ENCODE assay signal across 20 cellular contexts in genomic region chr3:53426918-53427317, GRCh38.
DNase-seq lines count a peak whose midpoint lies in the region; TF ChIP-seq lines count a peak whose summit lies in the region.
"Had no signal": no experiment of that assay in that cellular context is flagged by ENCODE, and none has a peak within 500 bp of the region (broad histone marks: within the 10 kb centered on the region; RNA-seq: fewer than 3 reads in every experiment).

No MANE protein-coding gene starts in this region.

- no peaks in the 10 kb centered on the region for H3K4me1 Mint-ChIP-seq in progenitor cell of endocrine pancreas (ENCODE audit: low read depth)
- H3K4me1 Mint-ChIP-seq: stimulated activated naive CD8-positive, alpha-beta T cell treated with anti-CD3 and anti-CD28 coated beads, Interleukin-15, amount 100 ng/mL, for 72 hours had no signal

- peak; percentile 18 for TF ChIP-seq CTCF in progenitor cell of endocrine pancreas (IDR thresholded peaks at IDR 0.05; ENCODE audit: unreplicated experiment)

- no peaks in the 10 kb centered on the region for H3K36me3 Mint-ChIP-seq in progenitor cell of endocrine pancreas (ENCODE audit: insufficient read depth)
- H3K36me3 Mint-ChIP-seq: naive B cell had no signal

- DNase-seq in DMS 273 (lab: John Stamatoyannopoulos, UW; ENCODE audit: unreplicated experiment) (peak; percentile 1), DMS 273 treated with DMSO at 0.1 percent for 48 hours (lab: John Stamatoyannopoulos, UW) (no peak), OCI-M1 (lab: John Stamatoyannopoulos, UW) (peak; percentile 32), erythroblast (lab: John Stamatoyannopoulos, UW) (peak; percentile 10 to 15), progenitor cell of endocrine pancreas (ENCODE audit: low spot score, unreplicated experiment) (no peak), T-helper 2 cell (no peak), GM03348 (ENCODE audit: low spot score) (no peak)
- no peak for DNase-seq in stimulated activated CD4-positive, alpha-beta T cell treated with anti-CD3 and anti-CD28 coated beads, Interleukin-2, amount 100 ng/mL, for 24 hours
- DNase-seq: 8988T; activated CD4-positive, CD25-positive, alpha-beta regulatory T cell; activated CD8-positive, alpha-beta T cell treated with anti-CD3 and anti-CD28 coated beads for 36 hours; activated gamma-delta T cell treated with Interleukin-2 at 50 U/mL for 16 hours; naive B cell; NCI-H1048; NCI-H1930; NCI-H2227 treated with DMSO at 0.1 percent for 48 hours; Peyer's patch; stimulated activated naive CD8-positive, alpha-beta T cell treated with anti-CD3 and anti-CD28 coated beads, Interleukin-15, amount 100 ng/mL, for 72 hours; transverse colon had no signal

- H3K27ac Mint-ChIP-seq in progenitor cell of endocrine pancreas: no peak overlapping the region
- H3K27ac Mint-ChIP-seq: activated CD8-positive, alpha-beta T cell treated with anti-CD3 and anti-CD28 coated beads for 36 hours; stimulated activated naive CD8-positive, alpha-beta T cell treated with anti-CD3 and anti-CD28 coated beads, Interleukin-15, amount 100 ng/mL, for 72 hours; T-helper 2 cell treated with Interferon-gamma antibody and Interleukin-4, amounts not matched to agents 5 μg/mL and 100 μg/mL, for 36 hours had no signal

- no peak for TF ChIP-seq POLR2A in erythroblast (IDR thresholded peaks at IDR 0.05; ENCODE audit: low read length)

- peaks cover 14% of the 10 kb centered on the region for H3K27me3 Mint-ChIP-seq in progenitor cell of endocrine pancreas

- no peaks in the 10 kb centered on the region for H3K9me3 Mint-ChIP-seq in progenitor cell of endocrine pancreas (ENCODE audit: low read depth)
- H3K9me3 Mint-ChIP-seq: activated CD8-positive, alpha-beta T cell treated with anti-CD3 and anti-CD28 coated beads for 36 hours; stimulated activated naive CD8-positive, alpha-beta T cell treated with anti-CD3 and anti-CD28 coated beads, Interleukin-15, amount 100 ng/mL, for 72 hours; T-helper 2 cell treated with Interferon-gamma antibody and Interleukin-4, amounts not matched to agents 5 μg/mL and 100 μg/mL, for 36 hours had no signal

- H3K4me3 Mint-ChIP-seq in progenitor cell of endocrine pancreas (ENCODE audit: low read depth): no peak overlapping the region
- H3K4me3 Mint-ChIP-seq: activated CD8-positive, alpha-beta T cell treated with anti-CD3 and anti-CD28 coated beads for 36 hours; naive B cell; stimulated activated naive CD8-positive, alpha-beta T cell treated with anti-CD3 and anti-CD28 coated beads, Interleukin-15, amount 100 ng/mL, for 72 hours; T-helper 2 cell treated with Interferon-gamma antibody and Interleukin-4, amounts not matched to agents 5 μg/mL and 100 μg/mL, for 36 hours had no signal

Comparison
In these comparisons a context has a peak if more than half of its experiments do, and no peak if none do; other contexts are left out.
1. DNase-seq: peak in DMS 273 (single experiment), OCI-M1 (single experiment) and erythroblast (2 of 2); none in DMS 273 treated with DMSO at 0.1 percent for 48 hours (single experiment), progenitor cell of endocrine pancreas (single experiment), T-helper 2 cell (0 of 5), GM03348 (single experiment) and stimulated activated CD4-positive, alpha-beta T cell treated with anti-CD3 and anti-CD28 coated beads, Interleukin-2, amount 100 ng/mL, for 24 hours (0 of 2).